ENCODE assay signal across 22 cellular contexts in genomic region chr3:161230621-161231195, GRCh38.
"Had no signal": no experiment of that assay in that cellular context is flagged by ENCODE, and none has a peak within 500 bp of the region (broad histone marks: within the 10 kb centered on the region; RNA-seq: fewer than 3 reads in every experiment).

No MANE protein-coding gene starts in this region.

- DNase-seq: activated CD4-positive, alpha-beta T cell treated with anti-CD3 and anti-CD28 coated beads for 4 hours; activated CD4-positive, alpha-beta T cell treated with anti-CD3 and anti-CD28 coated beads, Interleukin-2, amount 50 U/mL, for 48 hours; activated CD4-positive, CD25-positive, alpha-beta regulatory T cell; activated CD8-positive, alpha-beta memory T cell treated with anti-CD3 and anti-CD28 coated beads, Interleukin-2, amount 50 U/mL, for 4 hours; activated effector memory CD4-positive, alpha-beta T cell treated with anti-CD3 and anti-CD28 coated beads, Interleukin-2, amount 50 U/mL, for 16 hours; activated naive CD4-positive, alpha-beta T cell treated with anti-CD3 and anti-CD28 coated beads for 36 hours; activated naive CD8-positive, alpha-beta T cell treated with anti-CD3 and anti-CD28 coated beads for 36 hours; activated T-cell treated with anti-CD3 and anti-CD28 coated beads, Interleukin-2, amount 50 U/mL, for 1 hour; adrenal gland; cortex of kidney; effector memory CD8-positive, alpha-beta T cell; foreskin melanocyte; right cardiac atrium; spleen; stimulated activated naive CD8-positive, alpha-beta T cell treated with anti-CD3 and anti-CD28 coated beads, Interleukin-15, Interleukin-2, amounts not matched to agents 100 U/mL and 50 U/mL, for 24 hours; trophoblast cell; uterus had no signal

- FAIRE-seq: islet of Langerhans had no signal

- H3K27me3 ChIP-seq: adrenal gland, ascending aorta, spleen, uterus had no signal

- H3K4me1 ChIP-seq: adrenal gland, uterus had no signal

- H3K36me3 ChIP-seq: thoracic aorta, uterus had no signal

- ATAC-seq: effector memory CD8-positive, alpha-beta T cell; esophagus mucosa; natural killer cell treated with Interleukin-12 subunit alpha and Interleukin-12 subunit beta and Interleukin-15 and Interleukin-18, amount 100 ng/mL, for 72 hours; right cardiac atrium; stimulated activated naive CD8-positive, alpha-beta T cell treated with anti-CD3 and anti-CD28 coated beads, Interleukin-15, Interleukin-2, amounts not matched to agents 100 U/mL and 50 U/mL, for 24 hours had no signal

- H3K4me3 ChIP-seq: adrenal gland, ascending aorta, spleen, thoracic aorta, uterus had no signal

- H3K9me3 ChIP-seq: adrenal gland, ascending aorta, spleen, thoracic aorta, uterus had no signal

- H3K27ac ChIP-seq: adrenal gland, ascending aorta, spleen, thoracic aorta, uterus had no signal
